In genomic region chr1:226485192-226485591, GRCh38 we compare ENCODE assay signal across 1 cellular context.
TF ChIP-seq lines count a peak whose summit lies in the region.

No MANE protein-coding gene starts in this region.

TF ChIP-seq in WTC11, 78 proteins besides CTCF, POLR2A, EP300 and RAD21 (continued from another document):
- TF ChIP-seq TP53 (CRISPR knock-in tag; IDR thresholded peaks at IDR 0.05) (no peak), RELA (CRISPR knock-in tag; IDR thresholded peaks at IDR 0.05; ENCODE audit: borderline replicate concordance) (no peak), PRDM15 (CRISPR knock-in tag; IDR thresholded peaks at IDR 0.05) (no peak), USF1 (CRISPR knock-in tag; IDR thresholded peaks at IDR 0.05) (no peak)
